In genomic region chr5:54309751-54310432, GRCh38 we compare ENCODE assay signal across 8 cellular contexts. TPM values are rescaled to one million over a fixed set of nuclear protein-coding genes. Genes with fewer than 3 reads are reported as not detected.
A peak's percentile ranks its signal among the peaks of the same experiment; 100 is the strongest.
DNase-seq lines count a peak whose midpoint lies in the region; ATAC-seq and TF ChIP-seq lines count a peak whose summit lies in the region.

No MANE protein-coding gene starts in this region.

- H3K27ac Mint-ChIP-seq in CD8-positive, alpha-beta memory T cell: peak overlapping the region; percentile 81 to 98 (median 92)
- peak overlapping the region; percentile 96 for H3K27ac Mint-ChIP-seq in T-helper 17 cell

- in situ Hi-C loops in mammary epithelial cell (cut with MboI; ENCODE audit: low sequenced_read_pairs in 2 of 2): loop anchor here in 1 of 2 donors (5.0 to 10.0 kb wide), 2 partner anchors 55 to 107 kb away; no protein-coding TSS in a partner anchor

- H3K9me3 Mint-ChIP-seq in CD8-positive, alpha-beta memory T cell: no peaks in the 10 kb centered on the region

- TF ChIP-seq CTCF in mammary epithelial cell (conservative IDR thresholded peaks at IDR 0.05 in 1 of 2, IDR thresholded peaks at IDR 0.05 in 1 of 2; ENCODE audit: extremely low read depth in 1 of 2, insufficient read depth in 1 of 2, low read depth in 1 of 2, low read length in 2 of 2): no peak

- no TSS peak for BruUV-seq in mammary epithelial cell (replicated peaks; lab: Mats Ljungman, UMichigan)

- ATAC-seq in GM19455 (IDR thresholded peaks at IDR 0.05; ENCODE audit: unreplicated experiment): peak; percentile 32
- peak; percentile 25 for ATAC-seq in HG03460 (IDR thresholded peaks at IDR 0.05; ENCODE audit: unreplicated experiment)
- peak; percentile 16 for ATAC-seq in T-helper 17 cell

- H3K4me2 ChIP-seq in mammary epithelial cell (ENCODE audit: insufficient read depth, low read depth, low read length): peak overlapping the region; percentile 80

- peaks cover 48% of the 10 kb centered on the region for H3K79me2 ChIP-seq in mammary epithelial cell (ENCODE audit: insufficient read depth, low read length)

- no peaks in the 10 kb centered on the region for H3K27me3 ChIP-seq in CD8-positive, alpha-beta memory T cell (ENCODE audit: insufficient read depth, low read length, poor library complexity, severe bottlenecking)
- H3K27me3 ChIP-seq in mammary epithelial cell (ENCODE audit: insufficient read depth, low read length): no peaks in the 10 kb centered on the region

- H4K20me1 ChIP-seq in mammary epithelial cell (ENCODE audit: insufficient read depth, low read length): no peaks in the 10 kb centered on the region

- dilution Hi-C loops in mammary epithelial cell (cut with HindIII; ENCODE audit: low sequenced_read_pairs): no loop called here

- peak overlapping the region; percentile 91 to 99 (median 95) for H3K4me3 Mint-ChIP-seq in CD8-positive, alpha-beta memory T cell
- peak overlapping the region; percentile 96 for H3K4me3 Mint-ChIP-seq in T-helper 17 cell

- H2AFZ ChIP-seq in mammary epithelial cell (ENCODE audit: low read depth, low read length): peak overlapping the region; percentile 96

- H3K9me3 ChIP-seq in CD8-positive, alpha-beta memory T cell (ENCODE audit: low read length): no peaks in the 10 kb centered on the region
- no peaks in the 10 kb centered on the region for H3K9me3 ChIP-seq in T-helper 17 cell (ENCODE audit: control insufficient read depth, low read length, poor library complexity, severe bottlenecking)
- no peaks in the 10 kb centered on the region for H3K9me3 ChIP-seq in mammary epithelial cell (replicated peaks; ENCODE audit: insufficient read depth, low read length)

- peak overlapping the region; percentile 88 for H3K27ac ChIP-seq in CD8-positive, alpha-beta memory T cell (ENCODE audit: low read depth, low read length)
- H3K27ac ChIP-seq in mammary epithelial cell (ENCODE audit: insufficient read depth, low read depth, low read length) (peak overlapping the region; percentile 79), skin epidermis (peak overlapping the region; percentile 42 to 97 (median 86))

- peaks cover 0 to 18% (median under 1%) of the 10 kb centered on the region in 3 donors for H3K36me3 Mint-ChIP-seq in CD8-positive, alpha-beta memory T cell
- peaks cover 2% of the 10 kb centered on the region for H3K36me3 Mint-ChIP-seq in T-helper 17 cell (ENCODE audit: low read depth)

- no peaks in the 10 kb centered on the region for H3K36me3 ChIP-seq in CD8-positive, alpha-beta memory T cell (ENCODE audit: insufficient read depth, low read length)
- H3K36me3 ChIP-seq in mammary epithelial cell (ENCODE audit: insufficient read depth, low read length): no peaks in the 10 kb centered on the region

- peak overlapping the region; percentile 89 for H3K9ac ChIP-seq in mammary epithelial cell (ENCODE audit: insufficient read depth, low read length)

- peak overlapping the region; percentile 87 for H3K4me3 ChIP-seq in CD8-positive, alpha-beta memory T cell (ENCODE audit: low read length)
- H3K4me3 ChIP-seq in mammary epithelial cell (replicated peaks in 1 of 3; ENCODE audit: insufficient read depth in 1 of 3, low read depth in 2 of 3, low read length in 3 of 3): peak overlapping the region; percentile 75 to 91 (median 79)
- peak overlapping the region; percentile 63 to 97 (median 84) for H3K4me3 ChIP-seq in skin epidermis

- CTCF ChIA-PET in CD8-positive, alpha-beta memory T cell (lab: Charles Lee): interaction anchor here (0.9 to 2.6 kb wide), 10 partner anchors 8 to 557 kb away, joined by 3 to 13 read pairs (median 4); no protein-coding TSS in a partner anchor
- CTCF ChIA-PET in mammary epithelial cell (lab: Charles Lee; ENCODE audit: low non-redundant PET): interaction anchor here (0.7 kb wide), 1 partner anchor 180 kb away, joined by 5 read pairs; no protein-coding TSS in a partner anchor

- POLR2A ChIA-PET in CD8-positive, alpha-beta memory T cell (lab: Charles Lee): interaction anchor here (0.6 kb wide), 2 partner anchors 47 to 227 kb away, joined by 3 to 4 read pairs; no protein-coding TSS in a partner anchor

- DNase-seq in CD8-positive, alpha-beta memory T cell: peak in 4 of 5 donors; percentile 5 to 47 (median 14)
- peak in 2 of 3 donors; percentile 9 to 25 for DNase-seq in T-helper 17 cell
- peak; percentile 57 for DNase-seq in mammary epithelial cell
- peak; percentile 38 for DNase-seq in inferior parietal cortex (ENCODE audit: extremely low spot score)
- DNase-seq in 8988T: no peak

- peaks cover 13% of the 10 kb centered on the region for H3K4me1 ChIP-seq in CD8-positive, alpha-beta memory T cell (ENCODE audit: insufficient read depth, low read length)
- peaks cover 12% of the 10 kb centered on the region for H3K4me1 ChIP-seq in mammary epithelial cell (ENCODE audit: insufficient read depth, low read length)

- peaks cover 19 to 42% (median 38%) of the 10 kb centered on the region in 3 donors for H3K4me1 Mint-ChIP-seq in CD8-positive, alpha-beta memory T cell
- H3K4me1 Mint-ChIP-seq in T-helper 17 cell: peaks cover 28% of the 10 kb centered on the region

- intact Hi-C loops in mammary epithelial cell (cut with micrococcal nuclease): loop anchor here (2.0 to 5.0 kb wide), 4 partner anchors 52 to 831 kb away; no protein-coding TSS in a partner anchor

- under 1% methylated on average over 17 of the region's 38 CpGs for whole genome bisulfite sequencing in mammary epithelial cell (ENCODE audit: low coverage, missing lambda C conversion rate)

- H3K27me3 Mint-ChIP-seq in CD8-positive, alpha-beta memory T cell: peaks cover 9 to 12% of the 10 kb centered on the region in 2 donors
- H3K27me3 Mint-ChIP-seq in T-helper 17 cell: peaks cover 7% of the 10 kb centered on the region

RNA-seq across cellular contexts. Expression of gene ARL15, which starts 0.5 kb away (rescaled TPM):
- total RNA-seq in CD8-positive, alpha-beta memory T cell: 1 to 10 TPM; 5.6 to 6.5 TPM
- polyA plus RNA-seq in CD8-positive, alpha-beta memory T cell: 18.8 TPM
- 10 to 100 TPM; 17.7 to 24.6 TPM for total RNA-seq in T-helper 17 cell
- 10 to 100 TPM; 31.5 to 40.0 TPM for total RNA-seq in mammary epithelial cell
- polyA plus RNA-seq in mammary epithelial cell: 12.6 TPM
- 30.9 TPM for polyA minus RNA-seq in mammary epithelial cell
